11 cellular contexts compared by ENCODE assay signal in the genomic region with DNA sequence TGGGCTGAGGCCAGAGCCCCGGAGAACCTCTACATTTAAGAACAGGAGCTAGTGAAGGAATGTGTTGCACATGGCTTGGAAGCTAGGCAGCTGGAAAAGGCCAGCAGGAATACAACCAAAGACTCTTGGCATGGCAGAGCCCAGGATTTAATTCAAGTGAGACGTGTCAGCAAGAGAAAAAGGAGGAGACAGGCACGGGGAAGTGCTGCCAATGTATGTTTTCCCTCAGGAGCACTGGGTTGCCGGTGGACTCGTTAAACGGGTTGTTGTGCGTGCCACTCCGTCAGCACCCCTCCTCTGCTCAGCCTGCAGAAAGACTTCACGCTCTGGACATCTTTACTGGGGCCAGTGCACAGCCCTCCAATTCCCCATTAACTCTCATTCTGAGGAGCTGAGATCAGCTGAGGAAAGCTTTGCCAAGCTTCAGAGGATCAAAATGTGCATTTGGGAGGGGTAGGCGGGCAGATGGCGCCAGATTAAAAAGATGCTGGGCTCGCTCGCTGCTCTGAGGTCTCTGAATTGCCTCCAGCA.
DNase-seq lines count a peak whose midpoint lies in the region; ATAC-seq lines count a peak whose summit lies in the region.
"Had no signal": no experiment of that assay in that cellular context is flagged by ENCODE, and none has a peak within 500 bp of the region (broad histone marks: within the 10 kb centered on the region; RNA-seq: fewer than 3 reads in every experiment).

No MANE protein-coding gene starts in this region.

- H3K36me3 ChIP-seq in adipocyte (ENCODE audit: control insufficient read depth, insufficient read depth, low read length, severe bottlenecking) (peaks cover 6% of the 10 kb centered on the region), HAP-1 (replicated peaks) (no peaks in the 10 kb centered on the region)
- H3K36me3 ChIP-seq: neural progenitor cell had no signal

- H3K9me3 ChIP-seq in adipocyte (ENCODE audit: control insufficient read depth, low read length) (no peaks in the 10 kb centered on the region), HAP-1 (no peaks in the 10 kb centered on the region)

- H3K4me1 ChIP-seq in adipocyte (ENCODE audit: control insufficient read depth, insufficient read depth, low read length), result peaks cover 15% of the 10 kb centered on the region
- H3K4me1 ChIP-seq in HAP-1, result no peaks in the 10 kb centered on the region
- H3K4me1 ChIP-seq: neural progenitor cell had no signal

- H3K9ac ChIP-seq in adipocyte (ENCODE audit: low read length), result peak overlapping the region; percentile 32
- H3K9ac ChIP-seq: neural progenitor cell had no signal

- H3K27me3 ChIP-seq in adipocyte (replicated peaks; ENCODE audit: control insufficient read depth, insufficient read depth, low read length) (no peaks in the 10 kb centered on the region), HAP-1 (ENCODE audit: low read depth) (no peaks in the 10 kb centered on the region)
- H3K27me3 ChIP-seq: neural progenitor cell had no signal

- in situ Hi-C loops in HAP-1 (cut with MboI; ENCODE audit: low sequenced_read_pairs), result no loop called here

- peak; percentile 69 for DNase-seq in AG08395 (ENCODE audit: low spot score)
- peak; percentile 49 for DNase-seq in adipocyte (ENCODE audit: low read depth)
- DNase-seq in left cardiac atrium, result no peak
- peak; percentile 37 for DNase-seq in putamen (ENCODE audit: low spot score)
- DNase-seq in COLO829 (ENCODE audit: low spot score), result no peak
- no peak for DNase-seq in SHP77 (lab: John Stamatoyannopoulos, UW)
- DNase-seq in stimulated activated CD4-positive, alpha-beta T cell treated with anti-CD3 and anti-CD28 coated beads, Interleukin-2, amount 100 ng/mL, for 48 hours, result no peak
- DNase-seq in HAP-1 (ENCODE audit: low spot score in 2 of 2), result no peak
- DNase-seq: NCI-H1694 treated with DMSO at 0.1 percent for 48 hours, OCI-M1 had no signal

- intact Hi-C loops in left cardiac atrium (cut with DNase I), result no loop called here

- ATAC-seq in left cardiac atrium, result peak; percentile 65 to 79

- H3K4me3 ChIP-seq in adipocyte (ENCODE audit: low read length) (peak overlapping the region; percentile 33), HAP-1 (no peak overlapping the region)
- H3K4me3 ChIP-seq: neural progenitor cell had no signal

Comparison
In these comparisons a context has a peak if more than half of its experiments do, and no peak if none do; other contexts are left out.
1. DNase-seq: peak in AG08395 (single experiment), adipocyte (single experiment) and putamen (single experiment); none in left cardiac atrium (single experiment), COLO829 (single experiment), SHP77 (0 of 2), stimulated activated CD4-positive, alpha-beta T cell treated with anti-CD3 and anti-CD28 coated beads, Interleukin-2, amount 100 ng/mL, for 48 hours (0 of 2) and HAP-1 (0 of 2).